In genomic region chr5:218457-219289, GRCh38 we compare ENCODE assay signal across 8 cellular contexts. TPM values are rescaled to one million over a fixed set of nuclear protein-coding genes. Genes with fewer than 3 reads are reported as not detected.
DNase-seq lines count a peak whose midpoint lies in the region; ATAC-seq, FAIRE-seq and TF ChIP-seq lines count a peak whose summit lies in the region.

No MANE protein-coding gene starts in this region.

- peaks cover 23% of the 10 kb centered on the region for H3K36me3 Mint-ChIP-seq in activated naive CD4-positive, alpha-beta T cell treated with anti-CD3 and anti-CD28 coated beads for 36 hours (ENCODE audit: low read depth)

- peak overlapping the region; percentile 86 for H3K27ac Mint-ChIP-seq in activated naive CD4-positive, alpha-beta T cell treated with anti-CD3 and anti-CD28 coated beads for 36 hours

- peak overlapping the region; percentile 81 for H3K4me3 ChIP-seq in iPS-11a (ENCODE audit: low read depth, low read length)

- peak overlapping the region; percentile 92 for H3K4me3 Mint-ChIP-seq in activated naive CD4-positive, alpha-beta T cell treated with anti-CD3 and anti-CD28 coated beads for 36 hours

- ATAC-seq in HG02970 (IDR thresholded peaks at IDR 0.05; ENCODE audit: low FRiP score, unreplicated experiment): peak; percentile 4
- peak; percentile 63 for ATAC-seq in sciatic nerve

- intact Hi-C loops in activated naive CD4-positive, alpha-beta T cell treated with anti-CD3 and anti-CD28 coated beads for 36 hours (cut with micrococcal nuclease): loop anchor here (1.0 to 5.0 kb wide), 4 partner anchors 30 to 254 kb away; partner anchors contain the start of gene PDCD6
- intact Hi-C loops in sciatic nerve (cut with DNase I): no loop called here

- H3K27me3 Mint-ChIP-seq in activated naive CD4-positive, alpha-beta T cell treated with anti-CD3 and anti-CD28 coated beads for 36 hours (ENCODE audit: low read depth): no peaks in the 10 kb centered on the region

- peaks cover 62% of the 10 kb centered on the region for H3K4me1 Mint-ChIP-seq in activated naive CD4-positive, alpha-beta T cell treated with anti-CD3 and anti-CD28 coated beads for 36 hours (ENCODE audit: low read depth)

- CTCF ChIA-PET in activated naive CD4-positive, alpha-beta T cell treated with anti-CD3 and anti-CD28 coated beads for 36 hours (lab: Charles Lee): interaction anchor here (0.9 to 2.6 kb wide), 2 partner anchors 18 to 31 kb away, joined by 4 to 13 read pairs; no protein-coding TSS in a partner anchor

- TF ChIP-seq POLR2A in GM12891 (IDR thresholded peaks at IDR 0.05; ENCODE audit: low read depth, low read length): no peak

- no peak for FAIRE-seq in GM12891 (lab: Jason Lieb, UNC)

- DNase-seq in activated naive CD4-positive, alpha-beta T cell treated with anti-CD3 and anti-CD28 coated beads for 36 hours: peak; percentile 21
- no peak for DNase-seq in activated naive CD4-positive, alpha-beta T cell (lab: John Stamatoyannopoulos, UW)
- DNase-seq in NOMO-1 treated with dmso at 0.1 percent for 144 hours (lab: John Stamatoyannopoulos, UW; ENCODE audit: unreplicated experiment) (peak; percentile 62), amniotic epithelial cell (ENCODE audit: low read depth) (peak; percentile 43), sciatic nerve (ENCODE audit: low spot score) (peak; percentile 67), GM12891 (ENCODE audit: insufficient read length, low spot score) (no peak)

- no peaks in the 10 kb centered on the region for H3K9me3 Mint-ChIP-seq in activated naive CD4-positive, alpha-beta T cell treated with anti-CD3 and anti-CD28 coated beads for 36 hours

TF ChIP-seq in GM12891, 5 proteins besides CTCF, POLR2A, EP300 and RAD21:
- TF ChIP-seq SPI1 (IDR thresholded peaks at IDR 0.05; ENCODE audit: low read depth, low read length) (no peak), POLR2AphosphoS5 (IDR thresholded peaks at IDR 0.05; ENCODE audit: low read depth, low read length) (no peak), PAX5 (IDR thresholded peaks at IDR 0.05; ENCODE audit: insufficient read depth, low read length, severe bottlenecking) (no peak), POU2F2 (IDR thresholded peaks at IDR 0.05; ENCODE audit: low read depth, low read length) (no peak), TAF1 (IDR thresholded peaks at IDR 0.05; ENCODE audit: low read depth, low read length) (no peak)

RNA-seq across cellular contexts. Expression of gene SDHA, which starts 0.6 kb away (rescaled TPM):
- 100 to 1,000 TPM; 133 to 136 TPM for total RNA-seq in activated naive CD4-positive, alpha-beta T cell treated with anti-CD3 and anti-CD28 coated beads for 36 hours
- total RNA-seq in sciatic nerve: 105 TPM
- 133 TPM for polyA plus RNA-seq in GM12891 (2012; ENCODE audit: low read depth, missing spikeins)

RNA-seq across cellular contexts. Expression of gene CCDC127, which starts 0.7 kb away (rescaled TPM):
- total RNA-seq in activated naive CD4-positive, alpha-beta T cell treated with anti-CD3 and anti-CD28 coated beads for 36 hours: 1 to 10 TPM; 3.6 to 4.0 TPM
- 9.0 TPM for total RNA-seq in sciatic nerve
- 1.5 TPM for polyA plus RNA-seq in GM12891 (2012; ENCODE audit: low read depth, missing spikeins)

RNA-seq across cellular contexts. Expression of gene LRRC14B, which starts 27.4 kb away (rescaled TPM):
- not detected for total RNA-seq in activated naive CD4-positive, alpha-beta T cell treated with anti-CD3 and anti-CD28 coated beads for 36 hours
- total RNA-seq in sciatic nerve: not detected
- 0.10 TPM for polyA plus RNA-seq in GM12891 (2012; ENCODE audit: low read depth, missing spikeins)

RNA-seq across cellular contexts. Expression of gene PDCD6, which starts 52.8 kb away (rescaled TPM):
- 10 to 100 TPM; 61.1 to 62.8 TPM for total RNA-seq in activated naive CD4-positive, alpha-beta T cell treated with anti-CD3 and anti-CD28 coated beads for 36 hours
- total RNA-seq in sciatic nerve: 70.3 TPM
- 116 TPM for polyA plus RNA-seq in GM12891 (2012; ENCODE audit: low read depth, missing spikeins)

Comparison
In these comparisons a context has a peak if more than half of its experiments do, and no peak if none do; other contexts are left out.
1. DNase-seq: peak in activated naive CD4-positive, alpha-beta T cell treated with anti-CD3 and anti-CD28 coated beads for 36 hours (single experiment), NOMO-1 treated with dmso at 0.1 percent for 144 hours (single experiment), amniotic epithelial cell (single experiment) and sciatic nerve (single experiment); none in activated naive CD4-positive, alpha-beta T cell (0 of 4) and GM12891 (single experiment).